In genomic region chr3:146544013-146544928, GRCh38 we compare ENCODE assay signal across 8 cellular contexts. TPM values are rescaled to one million over a fixed set of nuclear protein-coding genes. Genes with fewer than 3 reads are reported as not detected.
DNase-seq lines count a peak whose midpoint lies in the region; FAIRE-seq and TF ChIP-seq lines count a peak whose summit lies in the region.

TSS of gene PLSCR1 (minus strand) at chr3:146544607. CDS start at chr3:146536552, 8,055 bp downstream.

- peaks cover 47% of the 10 kb centered on the region for H4K20me1 ChIP-seq in Loucy (ENCODE audit: insufficient read depth, low read length, poor library complexity, severe bottlenecking)

- DNase-seq in GF-D8 (lab: John Stamatoyannopoulos, UW) (peak; percentile 96), H7 (peak; percentile 82), SK-MEL-5 (ENCODE audit: low read depth, low spot score) (peak; percentile 99), frontal cortex (ENCODE audit: low spot score in 2 of 2) (peak; percentile 52 to 75), stromal cell of bone marrow (ENCODE audit: low read depth) (peak; percentile 92)
- peak; percentile 73 for DNase-seq in activated naive CD4-positive, alpha-beta T cell treated with Interleukin-2 at 50 U/mL for 16 hours

- H3K4me1 ChIP-seq in Loucy (ENCODE audit: insufficient read depth, low read length, poor library complexity, severe bottlenecking) = peaks cover 32% of the 10 kb centered on the region
- H3K4me1 ChIP-seq in neuron (ENCODE audit: insufficient read depth, low read length) = peaks cover 10% of the 10 kb centered on the region

- H3K27me3 ChIP-seq in H7 (ENCODE audit: control insufficient read depth, insufficient read depth, low read length) (no peaks in the 10 kb centered on the region), Loucy (ENCODE audit: insufficient read depth, low read length, poor library complexity, severe bottlenecking) (no peaks in the 10 kb centered on the region), neuron (ENCODE audit: insufficient read depth, low read length) (no peaks in the 10 kb centered on the region)

- peaks cover 3% of the 10 kb centered on the region; the same call in 1 of the 2 replicates for H3F3A ChIP-seq in Loucy (ENCODE audit: low read depth)

- TF ChIP-seq CTCF in Loucy (conservative IDR thresholded peaks at IDR 0.05; ENCODE audit: low read length) = no peak

- H3K9me3 ChIP-seq in Loucy (ENCODE audit: insufficient read depth, low read depth, low read length) (no peaks in the 10 kb centered on the region), neuron (ENCODE audit: low read length) (peaks cover 1% of the 10 kb centered on the region)

- H2AFZ ChIP-seq in Loucy (ENCODE audit: low read length) (peak within 1 kb of the TSS; percentile 98), neuron (ENCODE audit: low read depth, low read length) (peak within 1 kb of the TSS; percentile 100)

- peaks cover 50% of the 10 kb centered on the region for H3K79me2 ChIP-seq in Loucy (ENCODE audit: insufficient read depth, low read length)

- H3K4me3 ChIP-seq in H7 (ENCODE audit: insufficient read depth, low read depth, low read length) (peak within 1 kb of the TSS; percentile 83), Loucy (ENCODE audit: low read length, poor library complexity, severe bottlenecking) (peak within 1 kb of the TSS; percentile 95), neuron (ENCODE audit: low read length) (peak within 1 kb of the TSS; percentile 91)

- no peaks in the 10 kb centered on the region for H3K9me2 ChIP-seq in Loucy (replicated peaks; ENCODE audit: low read depth, low read length)

- peak within 1 kb of the TSS; percentile 91 for H3K4me2 ChIP-seq in Loucy (ENCODE audit: low read depth, low read length, poor library complexity, severe bottlenecking)

- FAIRE-seq in frontal cortex (lab: Jason Lieb, UNC) = no peak

- H3K36me3 ChIP-seq in H7 (replicated peaks; ENCODE audit: control insufficient read depth, insufficient read depth, low read length) = peaks cover under 1% of the 10 kb centered on the region
- no peaks in the 10 kb centered on the region for H3K36me3 ChIP-seq in Loucy (ENCODE audit: insufficient read depth, low read length)
- no peaks in the 10 kb centered on the region for H3K36me3 ChIP-seq in neuron (ENCODE audit: insufficient read depth, low read length)

- in situ Hi-C loops in SK-MEL-5 (cut with HindIII; ENCODE audit: low pct_unique_long_range_greater_than_20kb, low sequenced_read_pairs) = no loop called here

- H3K9ac ChIP-seq in Loucy (ENCODE audit: low read depth, low read length, poor library complexity, severe bottlenecking) = peak within 1 kb of the TSS; percentile 92

RNA-seq across cellular contexts. Expression of gene PLSCR1, which starts in this region (rescaled TPM):
- total RNA-seq in H7 (2014; rRNA removed; shearing (Covaris generic)) = 60.2 and 75.2 TPM in 2 replicates
- total RNA-seq in SK-MEL-5 (2014; rRNA removed; shearing (Covaris generic)) = 355 and 367 TPM in 2 replicates
- 308 and 323 TPM in 2 replicates for polyA plus RNA-seq in SK-MEL-5 (2015; cell fraction: cytosol; rRNA removed)
- 220 and 246 TPM in 2 replicates for polyA plus RNA-seq in SK-MEL-5 (2015; cell fraction: nucleus; rRNA removed)
- 7.7 TPM for total RNA-seq in frontal cortex

Comparison
In these comparisons a context has a peak if more than half of its experiments do, and no peak if none do; other contexts are left out.
1. Peak in every context shown above with its lines: DNase-seq and H3K4me3 ChIP-seq.